Comparison of ENCODE assay signal across 9 cellular contexts in the genomic region with DNA sequence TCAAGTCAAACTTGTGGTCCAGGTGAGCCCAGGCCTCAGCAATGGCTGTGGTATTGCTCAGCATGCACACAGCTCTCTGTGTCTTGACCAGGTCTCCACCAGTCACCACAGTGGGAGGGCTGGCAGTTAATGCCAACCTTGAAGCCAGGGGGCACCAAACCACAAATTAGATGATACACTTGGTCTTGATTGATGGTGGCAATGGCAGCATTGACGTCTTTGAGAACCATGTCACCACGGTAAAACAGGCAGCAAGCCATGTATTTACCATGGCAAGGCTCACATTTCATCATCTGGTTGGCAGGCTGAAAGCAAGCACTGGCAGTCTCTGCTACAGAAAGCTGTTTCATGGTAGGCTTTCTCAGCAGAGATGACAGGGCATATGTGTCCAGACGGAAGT. TPM values are rescaled to one million over a fixed set of nuclear protein-coding genes. Genes with fewer than 3 reads are reported as not detected.
DNase-seq lines count a peak whose midpoint lies in the region; ATAC-seq and TF ChIP-seq lines count a peak whose summit lies in the region.
"Had no signal": no experiment of that assay in that cellular context is flagged by ENCODE, and none has a peak within 500 bp of the region (broad histone marks: within the 10 kb centered on the region; RNA-seq: fewer than 3 reads in every experiment).

No MANE protein-coding gene starts in this region.

- ATAC-seq in GM21529 (IDR thresholded peaks at IDR 0.05; ENCODE audit: unreplicated experiment) = no peak
- no peak for ATAC-seq in HG02571 (IDR thresholded peaks at IDR 0.05; ENCODE audit: unreplicated experiment)
- ATAC-seq in GM21390 (IDR thresholded peaks at IDR 0.05; ENCODE audit: unreplicated experiment) = no peak

- H3K9me2 ChIP-seq in Karpas-422 (replicated peaks; ENCODE audit: insufficient read depth, low read length) = no peaks in the 10 kb centered on the region

- H2AFZ ChIP-seq in Karpas-422 (ENCODE audit: low read length) = peak overlapping the region; percentile 45; the same call in 1 of the 2 replicates

- no peaks in the 10 kb centered on the region for H3K9me3 ChIP-seq in Karpas-422 (ENCODE audit: low read length)

- H3K4me3 ChIP-seq in Karpas-422 (ENCODE audit: low read length) (no peak overlapping the region), astrocyte of the spinal cord (ENCODE audit: low read depth, low read length) (no peak overlapping the region)
- H3K4me3 ChIP-seq: SK-N-MC had no signal

- no peaks in the 10 kb centered on the region for H3K36me3 ChIP-seq in Karpas-422 (ENCODE audit: insufficient read depth, low read length)

- peak; percentile 9 for TF ChIP-seq CTCF in astrocyte of the spinal cord (IDR thresholded peaks at IDR 0.05; ENCODE audit: low read depth, low read length)

- DNase-seq in activated CD4-positive, alpha-beta T cell treated with anti-CD3 and anti-CD28 coated beads, Interleukin-2, amount 50 U/mL, for 48 hours = peak; percentile 9 to 14
- no peak for DNase-seq in activated CD4-positive, alpha-beta T cell treated with anti-CD3 and anti-CD28 coated beads, Interleukin-2, amount 50 U/mL, for 4 hours
- peak; percentile 84 for DNase-seq in Karpas-422
- DNase-seq in astrocyte of the spinal cord (ENCODE audit: low read depth, low spot score) = no peak
- DNase-seq in stimulated activated CD4-positive, alpha-beta T cell treated with anti-CD3 and anti-CD28 coated beads, Interleukin-15, amount 100 ng/mL, for 24 hours = peak; percentile 27

- no peaks in the 10 kb centered on the region for H3K79me2 ChIP-seq in Karpas-422 (ENCODE audit: low read length)

- peak overlapping the region; percentile 83 for H3K27ac ChIP-seq in Karpas-422 (ENCODE audit: low read length)
- H3K27ac ChIP-seq: SK-N-MC had no signal

- no peaks in the 10 kb centered on the region for H3K27me3 ChIP-seq in Karpas-422 (ENCODE audit: low read length)

- no peaks in the 10 kb centered on the region for H4K20me1 ChIP-seq in Karpas-422 (ENCODE audit: insufficient read depth, low read depth, low read length)

- peaks cover 67% of the 10 kb centered on the region for H3K4me1 ChIP-seq in Karpas-422 (ENCODE audit: low read length)

- no peak overlapping the region for H3K4me2 ChIP-seq in Karpas-422 (ENCODE audit: low read depth, low read length, poor library complexity, severe bottlenecking)

- in situ Hi-C loops in astrocyte of the spinal cord (cut with HindIII; ENCODE audit: low sequenced_read_pairs) = no loop called here

- peak overlapping the region; percentile 25; the same call in 1 of the 2 replicates for H3K9ac ChIP-seq in Karpas-422 (ENCODE audit: low read length)

RNA-seq across cellular contexts. Expression of a gene that starts 40.0 kb away (rescaled TPM):
- 9.3 and 10.2 TPM in 2 replicates for total RNA-seq in Karpas-422 (2014; rRNA removed; shearing (Covaris generic); ENCODE audit: low replicate concordance)

Comparison
In these comparisons a context has a peak if more than half of its experiments do, and no peak if none do; other contexts are left out.
1. DNase-seq: peak in activated CD4-positive, alpha-beta T cell treated with anti-CD3 and anti-CD28 coated beads, Interleukin-2, amount 50 U/mL, for 48 hours (2 of 2), Karpas-422 (single experiment) and stimulated activated CD4-positive, alpha-beta T cell treated with anti-CD3 and anti-CD28 coated beads, Interleukin-15, amount 100 ng/mL, for 24 hours (single experiment); none in activated CD4-positive, alpha-beta T cell treated with anti-CD3 and anti-CD28 coated beads, Interleukin-2, amount 50 U/mL, for 4 hours (0 of 2) and astrocyte of the spinal cord (single experiment).